In the genomic region with DNA sequence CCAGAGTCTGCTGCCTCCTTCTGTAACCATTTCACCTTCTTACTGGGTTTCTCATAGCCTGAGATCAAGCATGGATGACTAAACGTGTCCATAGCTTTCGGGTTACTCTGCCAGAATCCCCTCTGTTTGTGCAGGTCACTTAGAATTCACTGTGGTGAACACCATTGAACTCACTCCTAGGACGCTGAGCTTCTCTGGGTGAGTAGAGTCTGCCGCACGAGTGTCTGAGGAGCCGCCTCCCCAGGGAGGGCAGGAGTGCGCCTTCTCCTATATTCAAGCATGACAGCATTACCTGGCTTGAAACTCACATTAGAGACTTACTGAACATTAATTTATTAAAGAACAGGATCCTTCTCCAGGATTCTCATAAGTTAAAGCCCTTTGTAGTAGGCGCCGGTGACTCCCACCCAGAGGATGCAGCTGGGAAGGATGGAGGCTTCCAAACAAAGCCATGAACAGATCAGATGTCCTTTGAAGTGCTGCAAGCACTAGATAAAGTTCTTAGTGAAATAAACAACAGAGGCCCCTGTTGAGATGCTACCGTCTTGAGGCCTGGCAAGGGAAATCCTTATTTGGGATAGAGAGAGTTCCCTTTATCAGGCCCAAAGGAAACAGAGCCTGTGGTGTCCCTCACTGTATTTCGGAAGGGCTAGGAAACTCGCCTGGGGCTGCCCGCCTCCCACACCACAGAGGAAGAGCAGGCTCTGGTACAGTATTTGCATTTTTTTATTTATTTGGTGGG, we compare ENCODE assay signal across 1 cellular context.
TF ChIP-seq lines count a peak whose summit lies in the region.

No MANE protein-coding gene starts in this region.

TF ChIP-seq in endothelial cell of umbilical vein, 7 proteins besides CTCF, POLR2A, EP300 and RAD21 (continued from another document):
- TF ChIP-seq, protein P1, sequence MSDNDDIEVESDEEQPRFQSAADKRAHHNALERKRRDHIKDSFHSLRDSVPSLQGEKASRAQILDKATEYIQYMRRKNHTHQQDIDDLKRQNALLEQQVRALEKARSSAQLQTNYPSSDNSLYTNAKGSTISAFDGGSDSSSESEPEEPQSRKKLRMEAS (IDR thresholded peaks at IDR 0.05; ENCODE audit: insufficient read depth, insufficient read length): no peak
- TF ChIP-seq EZH2 (IDR thresholded peaks at IDR 0.05; ENCODE audit: borderline replicate concordance, low read depth, low read length, severe bottlenecking): no peak
- TF ChIP-seq JUN (IDR thresholded peaks at IDR 0.05; ENCODE audit: borderline replicate concordance, insufficient read depth, insufficient read length, low read depth): no peak
